ENCODE assay signal across 18 cellular contexts in genomic region chr17:8707591-8708453, GRCh38. TPM values are rescaled to one million over a fixed set of nuclear protein-coding genes. Genes with fewer than 3 reads are reported as not detected.
DNase-seq lines count a peak whose midpoint lies in the region; ATAC-seq, FAIRE-seq and TF ChIP-seq lines count a peak whose summit lies in the region.
"Had no signal": no experiment of that assay in that cellular context is flagged by ENCODE, and none has a peak within 500 bp of the region (broad histone marks: within the 10 kb centered on the region; RNA-seq: fewer than 3 reads in every experiment).

No MANE protein-coding gene starts in this region.

- H3K4me3 ChIP-seq in GM23338 (no peak overlapping the region), WERI-Rb-1 (ENCODE audit: low read depth, low read length) (no peak overlapping the region), kidney (ENCODE audit: low read length in 2 of 2) (no peak overlapping the region)

- H3K36me3 ChIP-seq in GM23338 (ENCODE audit: insufficient read depth) = no peaks in the 10 kb centered on the region
- H3K36me3 ChIP-seq in WERI-Rb-1 = no peaks in the 10 kb centered on the region
- no peaks in the 10 kb centered on the region for H3K36me3 ChIP-seq in kidney (ENCODE audit: control insufficient read depth in 1 of 2, insufficient read depth in 2 of 2, low read length in 2 of 2)

- no peaks in the 10 kb centered on the region for H3K4me1 Mint-ChIP-seq in GM23338
- H3K4me1 Mint-ChIP-seq: activated naive CD4-positive, alpha-beta T cell treated with anti-CD3 and anti-CD28 coated beads, Interleukin-2, amount 50 U/mL, for 24 hours had no signal

- no peaks in the 10 kb centered on the region for H3K79me2 ChIP-seq in GM23338 (replicated peaks; ENCODE audit: insufficient read depth)

- H3K9me2 ChIP-seq in GM23338 (ENCODE audit: insufficient read depth) = no peaks in the 10 kb centered on the region

- H3K27me3 Mint-ChIP-seq in GM23338 (ENCODE audit: insufficient read depth, low read depth, poor library complexity) = no peaks in the 10 kb centered on the region

- H3K9ac ChIP-seq in kidney (ENCODE audit: low read length in 2 of 2) = no peak overlapping the region

- no peaks in the 10 kb centered on the region for H4K20me1 ChIP-seq in GM23338 (replicated peaks; ENCODE audit: insufficient read depth)

- H3K4me3 Mint-ChIP-seq in GM23338 = no peak overlapping the region
- H3K4me3 Mint-ChIP-seq: activated naive CD4-positive, alpha-beta T cell treated with anti-CD3 and anti-CD28 coated beads, Interleukin-2, amount 50 U/mL, for 24 hours had no signal

- H3K27ac ChIP-seq in GM23338 (ENCODE audit: low read depth) (no peak overlapping the region), WERI-Rb-1 (peak overlapping the region; percentile 26; the same call in 1 of the 2 replicates), kidney (ENCODE audit: low read depth in 2 of 2, low read length in 2 of 2) (no peak overlapping the region)

- no peak for DNase-seq in GM23338 (ENCODE audit: low spot score)
- peak; percentile 23 for DNase-seq in WERI-Rb-1
- peak; percentile 78 for DNase-seq in kidney
- peak; percentile 26 for DNase-seq in sciatic nerve (ENCODE audit: low spot score)
- no peak for DNase-seq in glomerular visceral epithelial cell (ENCODE audit: extremely low spot score)
- DNase-seq in NOMO-1 treated with dmso at 0.1 percent for 144 hours (lab: John Stamatoyannopoulos, UW; ENCODE audit: unreplicated experiment) = no peak
- DNase-seq in T-helper 2 cell = no peak
- DNase-seq in activated gamma-delta T cell (lab: John Stamatoyannopoulos, UW) = no peak
- DNase-seq: activated CD8-positive, alpha-beta memory T cell treated with anti-CD3 and anti-CD28 coated beads, Interleukin-2, amount 50 U/mL, for 4 hours; AML-193; DMS79 treated with DMSO at 0.1 percent for 48 hours; midbrain; NCI-H1092 treated with DMSO at 0.1 percent for 48 hours; occipital lobe had no signal

- peak overlapping the region; percentile 60 for H2AFZ ChIP-seq in GM23338

- peaks cover 3% of the 10 kb centered on the region; the same call in 1 of the 3 replicates for H3K36me3 Mint-ChIP-seq in GM23338 (ENCODE audit: low read depth)
- H3K36me3 Mint-ChIP-seq: activated naive CD4-positive, alpha-beta T cell treated with anti-CD3 and anti-CD28 coated beads, Interleukin-2, amount 50 U/mL, for 24 hours had no signal

- H3K9me3 ChIP-seq in WERI-Rb-1 (ENCODE audit: severe bottlenecking) (no peaks in the 10 kb centered on the region), kidney (ENCODE audit: control insufficient read depth in 1 of 2, low read length in 2 of 2) (no peaks in the 10 kb centered on the region)

- peaks cover 12% of the 10 kb centered on the region; the same call in 2 of the 3 replicates for H3K9me3 Mint-ChIP-seq in GM23338
- H3K9me3 Mint-ChIP-seq: activated naive CD4-positive, alpha-beta T cell treated with anti-CD3 and anti-CD28 coated beads, Interleukin-2, amount 50 U/mL, for 24 hours had no signal

- H3K27ac Mint-ChIP-seq in GM23338 = no peak overlapping the region
- H3K27ac Mint-ChIP-seq: activated naive CD4-positive, alpha-beta T cell treated with anti-CD3 and anti-CD28 coated beads, Interleukin-2, amount 50 U/mL, for 24 hours had no signal

- no peak overlapping the region for H3K4me2 ChIP-seq in GM23338

- ATAC-seq in GM23338 (no peak), sciatic nerve (no peak)
- ATAC-seq: activated CD4-positive, CD25-positive, alpha-beta regulatory T cell treated with anti-CD3 and anti-CD28 coated beads, Interleukin-2, amount 50 U/mL, for 24 hours had no signal

- intact Hi-C loops in kidney (cut with DNase I) = no loop called here
- intact Hi-C loops in sciatic nerve (cut with DNase I) = no loop called here

- no peaks in the 10 kb centered on the region for H3F3A ChIP-seq in GM23338 (replicated peaks; ENCODE audit: low read depth)

- H3K4me1 ChIP-seq in GM23338 (ENCODE audit: insufficient read depth) = no peaks in the 10 kb centered on the region
- H3K4me1 ChIP-seq in kidney (ENCODE audit: control insufficient read depth in 1 of 2, insufficient read depth in 1 of 2, low read depth in 1 of 2, low read length in 2 of 2) = peaks cover 0 to 3% of the 10 kb centered on the region in 2 donors

- no peaks in the 10 kb centered on the region for H3K27me3 ChIP-seq in GM23338 (ENCODE audit: insufficient read depth)
- no peaks in the 10 kb centered on the region for H3K27me3 ChIP-seq in WERI-Rb-1 (ENCODE audit: insufficient read depth, low read depth, severe bottlenecking)

- TF ChIP-seq CTCF in GM23338 (conservative IDR thresholded peaks at IDR 0.05; ENCODE audit: low read depth in 2 of 2) = no peak
- TF ChIP-seq CTCF in WERI-Rb-1 (IDR thresholded peaks at IDR 0.05; ENCODE audit: low read depth, low read length) = no peak
- no peak for TF ChIP-seq CTCF in kidney (IDR thresholded peaks at IDR 0.05; ENCODE audit: borderline replicate concordance, extremely low read depth, insufficient read depth)

- no peak for FAIRE-seq in kidney (lab: Jason Lieb, UNC)
- FAIRE-seq: endothelial cell of umbilical vein had no signal

TF ChIP-seq in GM23338, 12 proteins besides CTCF, POLR2A, EP300 and RAD21:
- TF ChIP-seq NANOG (IDR thresholded peaks at IDR 0.05; ENCODE audit: borderline replicate concordance) = no peak
- TF ChIP-seq ZNF114 (CRISPR knock-in tag; IDR thresholded peaks at IDR 0.05) = no peak
- TF ChIP-seq JUNB (IDR thresholded peaks at IDR 0.05; ENCODE audit: unreplicated experiment) = no peak
- no peak for TF ChIP-seq POLR2AphosphoS5 (IDR thresholded peaks at IDR 0.05; ENCODE audit: low read depth)
- no peak for TF ChIP-seq ZNF331 (CRISPR knock-in tag; IDR thresholded peaks at IDR 0.05; ENCODE audit: low read depth)
- TF ChIP-seq STAT1 (IDR thresholded peaks at IDR 0.05; ENCODE audit: unreplicated experiment) = no peak
- no peak for TF ChIP-seq EZH2phosphoT487 (IDR thresholded peaks at IDR 0.05; ENCODE audit: unreplicated experiment)
TF ChIP-seq in GM23338: peak in this region for 0.

RNA-seq across cellular contexts. Expression of gene CCDC42, which starts 36.8 kb away (rescaled TPM):
- total RNA-seq in GM23338 (2014; rRNA removed; shearing (Covaris generic)) = not detected in 2 replicates
- polyA plus RNA-seq in GM23338 (2016; fragmentation: Nextera tagmentation; extraction: Ambion mirVana) (not detected in 2 replicates), kidney (ENCODE audit: insufficient read depth, low read depth, low replicate concordance) (not detected)
- total RNA-seq in kidney (not detected), sciatic nerve (not detected)
- total RNA-seq: endothelial cell of umbilical vein, occipital lobe, temporal lobe had no signal
- polyA plus RNA-seq: endothelial cell of umbilical vein had no signal

RNA-seq across cellular contexts. Expression of gene SPDYE4, which starts 50.5 kb away (rescaled TPM):
- not detected in 2 replicates for total RNA-seq in GM23338 (2014; rRNA removed; shearing (Covaris generic))
- polyA plus RNA-seq in GM23338 (2016; fragmentation: Nextera tagmentation; extraction: Ambion mirVana) (not detected in 2 replicates), kidney (ENCODE audit: insufficient read depth, low read depth, low replicate concordance) (not detected)
- total RNA-seq in kidney (not detected), sciatic nerve (not detected)
- total RNA-seq: endothelial cell of umbilical vein, occipital lobe, temporal lobe had no signal
- polyA plus RNA-seq: endothelial cell of umbilical vein had no signal

Comparison
In these comparisons a context has a peak if more than half of its experiments do, and no peak if none do; other contexts are left out.
1. DNase-seq: peak in WERI-Rb-1 (single experiment), kidney (single experiment) and sciatic nerve (single experiment); none in GM23338 (single experiment), glomerular visceral epithelial cell (single experiment), NOMO-1 treated with dmso at 0.1 percent for 144 hours (single experiment), T-helper 2 cell (0 of 5) and activated gamma-delta T cell (single experiment).